ENCODE assay signal across 8 cellular contexts in genomic region chr7:16644157-16644556, GRCh38. TPM values are rescaled to one million over a fixed set of nuclear protein-coding genes. Genes with fewer than 3 reads are reported as not detected.
DNase-seq lines count a peak whose midpoint lies in the region; ATAC-seq and TF ChIP-seq lines count a peak whose summit lies in the region.

No MANE protein-coding gene starts in this region.

- peak overlapping the region; percentile 98; the same call in 1 of the 2 replicates for H2AFZ ChIP-seq in GM23338

- no peaks in the 10 kb centered on the region for H3K9me2 ChIP-seq in GM23338 (ENCODE audit: insufficient read depth)

- WGBS in gastroesophageal sphincter (ENCODE audit: low coverage in 1 of 2), 2 donors, result 15 to 52% methylated on average over 4 of the region's 4 CpGs

- H3K36me3 Mint-ChIP-seq in GM23338 (ENCODE audit: low read depth), result no peaks in the 10 kb centered on the region; the same call in 2 of the 3 replicates
- H3K36me3 Mint-ChIP-seq in T-cell, result peaks cover 5% of the 10 kb centered on the region

- no peaks in the 10 kb centered on the region for H3F3A ChIP-seq in GM23338 (replicated peaks; ENCODE audit: low read depth)

- H3K4me1 ChIP-seq in GM23338 (ENCODE audit: insufficient read depth) (peaks cover 22% of the 10 kb centered on the region), gastroesophageal sphincter (peaks cover 0 to 71% (median 18%) of the 10 kb centered on the region in 3 donors)

- H3K4me3 ChIP-seq in GM23338 (peak overlapping the region; percentile 88), gastroesophageal sphincter (peak overlapping the region; percentile 70 to 79), retinal pigment epithelial cell (ENCODE audit: low read length) (peak overlapping the region; percentile 90)

- H3K4me1 Mint-ChIP-seq in GM23338, result peaks cover 36% of the 10 kb centered on the region
- H3K4me1 Mint-ChIP-seq in T-cell, result peaks cover 54 to 61% (median 56%) of the 10 kb centered on the region in 3 donors

- CTCF ChIA-PET in T-cell (lab: Charles Lee), result no interaction called here

- no peak overlapping the region for H3K27ac ChIP-seq in GM23338 (ENCODE audit: low read depth)
- peak overlapping the region; percentile 69 to 96 (median 96) for H3K27ac ChIP-seq in gastroesophageal sphincter

- H3K27ac Mint-ChIP-seq in GM23338 (no peak overlapping the region), T-cell (peak overlapping the region; percentile 72 to 80)

- peaks cover 32% of the 10 kb centered on the region for H3K79me2 ChIP-seq in GM23338 (replicated peaks; ENCODE audit: insufficient read depth)

- H3K9me3 ChIP-seq in gastroesophageal sphincter, result no peaks in the 10 kb centered on the region

- H4K20me1 ChIP-seq in GM23338 (replicated peaks; ENCODE audit: insufficient read depth), result peaks cover 20% of the 10 kb centered on the region

- POLR2A ChIA-PET in T-cell (lab: Charles Lee), result no interaction called here

- TF ChIP-seq EP300 in gastroesophageal sphincter (IDR thresholded peaks at IDR 0.05), result no peak

- no peak for TF ChIP-seq POLR2A in gastroesophageal sphincter (IDR thresholded peaks at IDR 0.05)

- no peak for TF ChIP-seq CTCF in GM23338 (conservative IDR thresholded peaks at IDR 0.05; ENCODE audit: low read depth in 2 of 2)
- no peak for TF ChIP-seq CTCF in gastroesophageal sphincter (IDR thresholded peaks at IDR 0.05)
- no peak for TF ChIP-seq CTCF in retinal pigment epithelial cell (conservative IDR thresholded peaks at IDR 0.05; ENCODE audit: low read depth, low read length)

- H3K27me3 Mint-ChIP-seq in GM23338 (ENCODE audit: insufficient read depth, low read depth, poor library complexity) (peaks cover 12% of the 10 kb centered on the region), T-cell (no peaks in the 10 kb centered on the region)

- H3K27me3 ChIP-seq in GM23338 (ENCODE audit: insufficient read depth) (peaks cover 10% of the 10 kb centered on the region), gastroesophageal sphincter (no peaks in the 10 kb centered on the region)

- DNase-seq in GM23338 (ENCODE audit: low spot score), result no peak
- DNase-seq in T-cell, result no peak
- DNase-seq in retinal pigment epithelial cell (ENCODE audit: low read depth), result no peak
- no peak for DNase-seq in GM03348 (ENCODE audit: low spot score)
- DNase-seq in NCI-H1417 treated with DMSO at 0.1 percent for 48 hours (lab: John Stamatoyannopoulos, UW), result no peak

- no peaks in the 10 kb centered on the region for H3K36me3 ChIP-seq in GM23338 (ENCODE audit: insufficient read depth)
- no peaks in the 10 kb centered on the region for H3K36me3 ChIP-seq in gastroesophageal sphincter

- H3K4me3 Mint-ChIP-seq in GM23338 (peak overlapping the region; percentile 98), T-cell (peak overlapping the region; percentile 89 to 98 (median 97))

- H3K9me3 Mint-ChIP-seq in GM23338, result no peaks in the 10 kb centered on the region
- H3K9me3 Mint-ChIP-seq in T-cell, result no peaks in the 10 kb centered on the region

- no peak for ATAC-seq in GM23338
- no peak for ATAC-seq in T-cell (replicated peaks in 1 of 4)
- no peak for ATAC-seq in gastroesophageal sphincter
- ATAC-seq in HG02571 (IDR thresholded peaks at IDR 0.05; ENCODE audit: unreplicated experiment), result no peak
- no peak for ATAC-seq in GM18498 (IDR thresholded peaks at IDR 0.05; ENCODE audit: unreplicated experiment)

- peak overlapping the region; percentile 90 for H3K4me2 ChIP-seq in GM23338

TF ChIP-seq in GM23338, 12 proteins besides CTCF, POLR2A, EP300 and RAD21 (continues in another document):
- TF ChIP-seq ZNF462 (CRISPR knock-in tag; IDR thresholded peaks at IDR 0.05) (no peak), ZNF331 (CRISPR knock-in tag; IDR thresholded peaks at IDR 0.05; ENCODE audit: low read depth) (no peak), POLR2AphosphoS5 (IDR thresholded peaks at IDR 0.05; ENCODE audit: low read depth) (no peak), ETS1 (IDR thresholded peaks at IDR 0.05) (no peak), CREB1 (CRISPR knock-in tag; IDR thresholded peaks at IDR 0.05; ENCODE audit: low read depth) (no peak), EZH2phosphoT487 (IDR thresholded peaks at IDR 0.05; ENCODE audit: unreplicated experiment) (no peak)

RNA-seq across cellular contexts. Expression of gene ANKMY2, which starts 1.4 kb away (rescaled TPM):
- 9.2 and 9.5 TPM in 2 replicates for total RNA-seq in GM23338 (2014; rRNA removed; shearing (Covaris generic))
- 3.1 and 4.4 TPM in 2 replicates for polyA plus RNA-seq in GM23338 (2016; fragmentation: Nextera tagmentation; extraction: Ambion mirVana)
- total RNA-seq in T-cell (10 to 100 TPM in 2 of 5 donors, 1 to 10 TPM in 3; 7.8 to 10.9 (median 10.0) TPM), gastroesophageal sphincter (10 to 100 TPM; 13.2 to 37.9 (median 25.3) TPM)

RNA-seq across cellular contexts. Expression of gene BZW2, which starts 1.8 kb away (rescaled TPM):
- total RNA-seq in GM23338 (2014; rRNA removed; shearing (Covaris generic)), result 95.3 and 108 TPM in 2 replicates
- polyA plus RNA-seq in GM23338 (2016; fragmentation: Nextera tagmentation; extraction: Ambion mirVana), result 83.9 and 88.8 TPM in 2 replicates
- total RNA-seq in T-cell, result 10 to 100 TPM; 22.1 to 35.1 (median 30.2) TPM
- total RNA-seq in gastroesophageal sphincter, result 10 to 100 TPM; 43.6 to 82.4 (median 64.8) TPM
